32 cellular contexts compared by ENCODE assay signal in genomic region chr9:36290996-36291395, GRCh38.
"Had no signal": no experiment of that assay in that cellular context is flagged by ENCODE, and none has a peak within 500 bp of the region (broad histone marks: within the 10 kb centered on the region; RNA-seq: fewer than 3 reads in every experiment).

No MANE protein-coding gene starts in this region.

- H3K4me3 Mint-ChIP-seq: activated B cell treated with CpG ODN at 0.5 μM for 24 hours; activated naive CD4-positive, alpha-beta T cell treated with anti-CD3 and anti-CD28 coated beads, Interleukin-2, amount 10 ng/mL, durations not matched to agents 7 days and 5 days; activated naive CD8-positive, alpha-beta T cell treated with anti-CD3 and anti-CD28 coated beads, Interleukin-2, amount 10 ng/mL, durations not matched to agents 7 days and 5 days; activated T-cell treated with anti-CD3 and anti-CD28 coated beads, Interleukin-2, amount 50 U/mL, for 24 hours; activated T-cell treated with anti-CD3 and anti-CD28 coated beads, Interleukin-2, amount 50 U/mL, for 72 hours; brain; T-helper 17 cell; T-helper 2 cell treated with Interferon-gamma antibody and Interleukin-4, amounts not matched to agents 5 μg/mL and 100 μg/mL, for 36 hours had no signal

- H3K27ac Mint-ChIP-seq: activated B cell treated with CpG ODN at 0.5 μM for 24 hours; activated naive CD4-positive, alpha-beta T cell treated with anti-CD3 and anti-CD28 coated beads, Interleukin-2, amount 10 ng/mL, durations not matched to agents 7 days and 5 days; activated naive CD4-positive, alpha-beta T cell treated with anti-CD3 and anti-CD28 coated beads, Interleukin-2, amount 50 U/mL, for 72 hours; activated naive CD8-positive, alpha-beta T cell treated with anti-CD3 and anti-CD28 coated beads, Interleukin-2, amount 10 ng/mL, durations not matched to agents 7 days and 5 days; activated T-cell treated with anti-CD3 and anti-CD28 coated beads, Interleukin-2, amount 50 U/mL, for 24 hours; activated T-cell treated with anti-CD3 and anti-CD28 coated beads, Interleukin-2, amount 50 U/mL, for 72 hours; brain; T-helper 17 cell; T-helper 2 cell treated with Interferon-gamma antibody and Interleukin-4, amounts not matched to agents 5 μg/mL and 100 μg/mL, for 36 hours had no signal

- H3K27me3 ChIP-seq: ascending aorta, breast epithelium, cardiac muscle cell, colonic mucosa, esophagus squamous epithelium, gastroesophageal sphincter had no signal

- H3K9me3 Mint-ChIP-seq: activated B cell treated with CpG ODN at 0.5 μM for 24 hours; activated naive CD4-positive, alpha-beta T cell treated with anti-CD3 and anti-CD28 coated beads, Interleukin-2, amount 10 ng/mL, durations not matched to agents 7 days and 5 days; activated naive CD4-positive, alpha-beta T cell treated with anti-CD3 and anti-CD28 coated beads, Interleukin-2, amount 50 U/mL, for 72 hours; activated naive CD8-positive, alpha-beta T cell treated with anti-CD3 and anti-CD28 coated beads, Interleukin-2, amount 10 ng/mL, durations not matched to agents 7 days and 5 days; activated T-cell treated with anti-CD3 and anti-CD28 coated beads, Interleukin-2, amount 50 U/mL, for 24 hours; activated T-cell treated with anti-CD3 and anti-CD28 coated beads, Interleukin-2, amount 50 U/mL, for 72 hours; brain; T-helper 2 cell treated with Interferon-gamma antibody and Interleukin-4, amounts not matched to agents 5 μg/mL and 100 μg/mL, for 36 hours had no signal

- H3K4me1 Mint-ChIP-seq: activated B cell treated with CpG ODN at 0.5 μM for 24 hours; activated naive CD4-positive, alpha-beta T cell treated with anti-CD3 and anti-CD28 coated beads, Interleukin-2, amount 10 ng/mL, durations not matched to agents 7 days and 5 days; brain; T-helper 17 cell had no signal

- H3K4me1 ChIP-seq: ascending aorta, breast epithelium, gastroesophageal sphincter had no signal

- H3K36me3 Mint-ChIP-seq: activated naive CD4-positive, alpha-beta T cell treated with anti-CD3 and anti-CD28 coated beads, Interleukin-2, amount 10 ng/mL, durations not matched to agents 7 days and 5 days; activated naive CD4-positive, alpha-beta T cell treated with anti-CD3 and anti-CD28 coated beads, Interleukin-2, amount 50 U/mL, for 72 hours; brain had no signal

- ATAC-seq: activated CD4-positive, CD25-positive, alpha-beta regulatory T cell treated with anti-CD3 and anti-CD28 coated beads, Interleukin-2, amount 50 U/mL, for 24 hours; activated naive CD4-positive, alpha-beta T cell treated with anti-CD3 and anti-CD28 coated beads, Interleukin-2, amount 50 U/mL, for 72 hours; activated T-cell treated with anti-CD3 and anti-CD28 coated beads, Interleukin-2, amount 50 U/mL, for 72 hours; gastroesophageal sphincter; T-helper 17 cell had no signal

- H3K4me3 ChIP-seq: ascending aorta, breast epithelium, cardiac muscle cell, colonic mucosa, esophagus squamous epithelium, gastroesophageal sphincter had no signal

- H3K27ac ChIP-seq: ascending aorta, breast epithelium, cardiac muscle cell, colonic mucosa, epithelial cell of prostate, esophagus squamous epithelium, gastroesophageal sphincter, WERI-Rb-1 had no signal

- DNase-seq: activated B cell treated with CpG ODN at 0.5 μM for 24 hours; activated CD4-positive, alpha-beta T cell treated with anti-CD3 and anti-CD28 coated beads for 48 hours; activated CD4-positive, alpha-beta T cell treated with anti-CD3 and anti-CD28 coated beads, Interleukin-2, amount 50 U/mL, for 1 hour; activated CD4-positive, alpha-beta T cell treated with anti-CD3 and anti-CD28 coated beads, Interleukin-2, amount 50 U/mL, for 48 hours; activated CD8-positive, alpha-beta memory T cell treated with anti-CD3 and anti-CD28 coated beads, Interleukin-2, amount 50 U/mL, for 48 hours; activated gamma-delta T cell; activated naive CD4-positive, alpha-beta T cell; activated naive CD4-positive, alpha-beta T cell treated with anti-CD3 and anti-CD28 coated beads, Interleukin-2, amount 10 ng/mL, durations not matched to agents 7 days and 5 days; activated naive CD8-positive, alpha-beta T cell treated with anti-CD3 and anti-CD28 coated beads, Interleukin-2, amount 10 ng/mL, durations not matched to agents 7 days and 5 days; activated T-cell treated with anti-CD3 and anti-CD28 coated beads for 4 hours; activated T-cell treated with anti-CD3 and anti-CD28 coated beads, Interleukin-2, amount 50 U/mL, for 24 hours; activated T-cell treated with anti-CD3 and anti-CD28 coated beads, Interleukin-2, amount 50 U/mL, for 72 hours; central memory CD4-positive, alpha-beta T cell; cerebellar nuclear complex; colonic mucosa; effector CD8-positive, alpha-beta T cell; esophagus squamous epithelium; foreskin melanocyte; head of caudate nucleus; T-helper 1 cell; T-helper 17 cell; T1000; WERI-Rb-1 had no signal

- H3K27me3 Mint-ChIP-seq: activated B cell treated with CpG ODN at 0.5 μM for 24 hours; activated naive CD8-positive, alpha-beta T cell treated with anti-CD3 and anti-CD28 coated beads, Interleukin-2, amount 10 ng/mL, durations not matched to agents 7 days and 5 days; activated T-cell treated with anti-CD3 and anti-CD28 coated beads, Interleukin-2, amount 50 U/mL, for 24 hours; brain had no signal

- H3K9me3 ChIP-seq: ascending aorta, breast epithelium, colonic mucosa, esophagus squamous epithelium, gastroesophageal sphincter had no signal

- H3K36me3 ChIP-seq: ascending aorta, breast epithelium, cardiac muscle cell, colonic mucosa, esophagus squamous epithelium, gastroesophageal sphincter, WERI-Rb-1 had no signal
